12 cellular contexts compared by ENCODE assay signal in the genomic region with DNA sequence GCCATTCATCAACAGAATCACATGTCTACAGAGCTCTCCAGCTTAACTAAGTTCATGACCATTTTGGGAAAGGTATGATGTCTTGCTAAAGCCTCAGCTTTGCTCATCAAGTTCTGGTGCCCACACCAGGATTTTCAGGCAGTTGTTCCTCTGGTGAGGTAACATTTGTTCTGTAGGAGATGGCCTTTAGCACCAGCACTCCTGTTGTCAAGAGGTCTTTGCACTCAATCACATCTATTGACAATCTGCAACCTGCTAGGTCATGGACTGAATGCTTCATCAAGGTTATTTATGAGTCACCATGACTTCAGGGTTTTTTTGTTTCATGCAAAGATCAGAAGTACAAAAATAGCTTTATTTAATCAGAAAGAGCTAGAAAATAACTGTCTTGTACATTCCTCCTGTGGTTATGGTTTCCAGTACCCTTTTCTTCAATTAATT. TPM values are rescaled to one million over a fixed set of nuclear protein-coding genes. Genes with fewer than 3 reads are reported as not detected.
A peak's percentile ranks its signal among the peaks of the same experiment; 100 is the strongest.
DNase-seq lines count a peak whose midpoint lies in the region; ATAC-seq and TF ChIP-seq lines count a peak whose summit lies in the region.
"Had no signal": no experiment of that assay in that cellular context is flagged by ENCODE, and none has a peak within 500 bp of the region (broad histone marks: within the 10 kb centered on the region; RNA-seq: fewer than 3 reads in every experiment).

No MANE protein-coding gene starts in this region.

- H3K36me3 Mint-ChIP-seq in activated CD4-positive, alpha-beta T cell treated with anti-CD3 and anti-CD28 coated beads, Interleukin-2, amount 10 ng/mL, durations not matched to agents 24 days and 14 days (ENCODE audit: low read depth): no peaks in the 10 kb centered on the region

- H3K9me3 Mint-ChIP-seq in activated CD4-positive, alpha-beta T cell treated with anti-CD3 and anti-CD28 coated beads, Interleukin-2, amount 10 ng/mL, durations not matched to agents 24 days and 14 days: no peaks in the 10 kb centered on the region

- intact Hi-C loops in activated CD4-positive, alpha-beta T cell treated with anti-CD3 and anti-CD28 coated beads, Interleukin-2, amount 10 ng/mL, durations not matched to agents 24 days and 14 days (cut with micrococcal nuclease): loop anchor here (5.0 to 10.0 kb wide), 3 partner anchors 125 to 683 kb away; no protein-coding TSS in a partner anchor
- intact Hi-C loops in Right ventricle myocardium superior (cut with DNase I): loop anchor here (5.0 kb wide), 1 partner anchor 308 kb away; no protein-coding TSS in a partner anchor
- intact Hi-C loops in dorsolateral prefrontal cortex (cut with DNase I): loop anchor here in 1 of 2 donors (10.0 kb wide), 1 partner anchor 145 kb away; no protein-coding TSS in a partner anchor

- H3K4me3 Mint-ChIP-seq in activated CD4-positive, alpha-beta T cell treated with anti-CD3 and anti-CD28 coated beads, Interleukin-2, amount 10 ng/mL, durations not matched to agents 24 days and 14 days: no peak overlapping the region

- no peaks in the 10 kb centered on the region for H3K27me3 ChIP-seq in dorsolateral prefrontal cortex
- H3K27me3 ChIP-seq: right atrium auricular region had no signal

- H3K27ac ChIP-seq in dorsolateral prefrontal cortex: no peak overlapping the region
- H3K27ac ChIP-seq: right atrium auricular region had no signal

- no peak for TF ChIP-seq CTCF in dorsolateral prefrontal cortex (IDR thresholded peaks at IDR 0.05 in 54 of 56, conservative IDR thresholded peaks at IDR 0.05 in 2 of 56; ENCODE audit: low read depth in 1 of 56, partially characterized antibody in 56 of 56)

- no peaks in the 10 kb centered on the region for H3K4me1 Mint-ChIP-seq in activated CD4-positive, alpha-beta T cell treated with anti-CD3 and anti-CD28 coated beads, Interleukin-2, amount 10 ng/mL, durations not matched to agents 24 days and 14 days

- ATAC-seq in GM18858 (IDR thresholded peaks at IDR 0.05; ENCODE audit: unreplicated experiment): peak; percentile 70
- peak; percentile 48 for ATAC-seq in HG02678 (IDR thresholded peaks at IDR 0.05; ENCODE audit: unreplicated experiment)
- ATAC-seq in Right ventricle myocardium superior (ENCODE audit: poor library complexity): no peak

- peak; percentile 38 for DNase-seq in LHCN-M2 (ENCODE audit: low read depth)
- DNase-seq in renal cortical epithelial cell (ENCODE audit: low read depth): peak; percentile 53
- no peak for DNase-seq in activated CD4-positive, alpha-beta T cell treated with anti-CD3 and anti-CD28 coated beads, Interleukin-2, amount 10 ng/mL, durations not matched to agents 24 days and 14 days
- DNase-seq in Right ventricle myocardium superior: no peak
- DNase-seq in dorsolateral prefrontal cortex: no peak
- DNase-seq in activated CD4-positive, alpha-beta T cell treated with anti-CD3 and anti-CD28 coated beads for 4 hours: no peak
- DNase-seq: erythroblast, NCI-H1417 treated with DMSO at 0.1 percent for 48 hours, trophoblast cell had no signal

- no peak overlapping the region for H3K4me3 ChIP-seq in dorsolateral prefrontal cortex
- H3K4me3 ChIP-seq: right atrium auricular region had no signal

- H3K27me3 Mint-ChIP-seq in activated CD4-positive, alpha-beta T cell treated with anti-CD3 and anti-CD28 coated beads, Interleukin-2, amount 10 ng/mL, durations not matched to agents 24 days and 14 days: peaks cover 6% of the 10 kb centered on the region

- H3K27ac Mint-ChIP-seq in activated CD4-positive, alpha-beta T cell treated with anti-CD3 and anti-CD28 coated beads, Interleukin-2, amount 10 ng/mL, durations not matched to agents 24 days and 14 days: no peak overlapping the region

RNA-seq across cellular contexts. Expression of gene VIT, which starts 36.6 kb away (rescaled TPM):
- total RNA-seq in LHCN-M2 (2014; rRNA removed) (0.51 and 1.0 TPM in 2 replicates), renal cortical epithelial cell (0.15 and 0.52 TPM in 2 replicates), Right ventricle myocardium superior (19.4 TPM), dorsolateral prefrontal cortex (1 to 10 TPM in 44 of 120 experiments, under 1 TPM in 72, not detected in 4; 0.21 to 2.7 (median 0.91) TPM)
- polyA plus RNA-seq in LHCN-M2 (2012): 0.21 TPM
- total RNA-seq in activated CD4-positive, alpha-beta T cell treated with anti-CD3 and anti-CD28 coated beads, Interleukin-2, amount 10 ng/mL, durations not matched to agents 24 days and 14 days: not detected in 2 replicates

Comparison
In these comparisons a context has a peak if more than half of its experiments do, and no peak if none do; other contexts are left out.
1. DNase-seq: peak in LHCN-M2 (single experiment) and renal cortical epithelial cell (single experiment); none in activated CD4-positive, alpha-beta T cell treated with anti-CD3 and anti-CD28 coated beads, Interleukin-2, amount 10 ng/mL, durations not matched to agents 24 days and 14 days (single experiment), Right ventricle myocardium superior (single experiment), dorsolateral prefrontal cortex (0 of 10) and activated CD4-positive, alpha-beta T cell treated with anti-CD3 and anti-CD28 coated beads for 4 hours (0 of 2).